ENCODE assay signal across 18 cellular contexts in genomic region chr5:77640577-77641396, GRCh38. TPM values are rescaled to one million over a fixed set of nuclear protein-coding genes. Genes with fewer than 3 reads are reported as not detected.
DNase-seq lines count a peak whose midpoint lies in the region; ATAC-seq and TF ChIP-seq lines count a peak whose summit lies in the region.
"Had no signal": no experiment of that assay in that cellular context is flagged by ENCODE, and none has a peak within 500 bp of the region (broad histone marks: within the 10 kb centered on the region; RNA-seq: fewer than 3 reads in every experiment).

No MANE protein-coding gene starts in this region.

- intact Hi-C loops in mucosa of descending colon (cut with DNase I, micrococcal nuclease), result no loop called here

- peak overlapping the region in 8 of 11 experiments; percentile 9 to 83 (median 38); a peak in 12 of 22 replicates for H3K4me2 ChIP-seq in BLaER1 treated with 17β-estradiol and CSF1 and Interleukin-3, amounts not matched to agents 10 nM and 100 nM

- peaks cover 33 to 67% (median 46%) of the 10 kb centered on the region in 11 experiments for H3K9me3 ChIP-seq in BLaER1 treated with 17β-estradiol and CSF1 and Interleukin-3, amounts not matched to agents 10 nM and 100 nM (replicated peaks in 1 of 11)
- no peaks in the 10 kb centered on the region for H3K9me3 ChIP-seq in mucosa of descending colon

- no peaks in the 10 kb centered on the region for H3K36me3 ChIP-seq in BLaER1 treated with 17β-estradiol and CSF1 and Interleukin-3, amounts not matched to agents 10 nM and 100 nM
- no peaks in the 10 kb centered on the region for H3K36me3 ChIP-seq in mucosa of descending colon (ENCODE audit: low read depth)
- H3K36me3 ChIP-seq: sigmoid colon, stomach had no signal

- no peaks in the 10 kb centered on the region for H3K9me3 Mint-ChIP-seq in activated CD8-positive, alpha-beta T cell treated with anti-CD3 and anti-CD28 coated beads, Interleukin-2, amount 10 ng/mL, durations not matched to agents 7 days and 5 days (ENCODE audit: insufficient read depth)

- H3K4me3 Mint-ChIP-seq in activated CD8-positive, alpha-beta T cell treated with anti-CD3 and anti-CD28 coated beads, Interleukin-2, amount 10 ng/mL, durations not matched to agents 7 days and 5 days, result peak overlapping the region; percentile 35
- H3K4me3 Mint-ChIP-seq: activated CD4-positive, alpha-beta T cell treated with anti-CD3 and anti-CD28 coated beads for 36 hours; CD4-positive, alpha-beta T cell; natural killer cell had no signal

- CTCF ChIA-PET in activated CD8-positive, alpha-beta T cell treated with anti-CD3 and anti-CD28 coated beads, Interleukin-2, amount 10 ng/mL, durations not matched to agents 7 days and 5 days (lab: Charles Lee), result interaction anchor here (0.7 kb wide), 1 partner anchor 10 kb away, joined by 4 read pairs; no protein-coding TSS in a partner anchor

- POLR2A ChIA-PET in activated CD8-positive, alpha-beta T cell treated with anti-CD3 and anti-CD28 coated beads, Interleukin-2, amount 10 ng/mL, durations not matched to agents 7 days and 5 days (lab: Charles Lee), result no interaction called here

- H3K4me1 ChIP-seq in BLaER1 treated with 17β-estradiol and CSF1 and Interleukin-3, amounts not matched to agents 10 nM and 100 nM, result peaks cover 0 to 15% (median 5%) of the 10 kb centered on the region in 10 experiments; a peak in 6 of 20 replicates
- peaks cover 10% of the 10 kb centered on the region for H3K4me1 ChIP-seq in mucosa of descending colon (ENCODE audit: low read depth)

- peaks cover 16% of the 10 kb centered on the region for H3K36me3 Mint-ChIP-seq in activated CD8-positive, alpha-beta T cell treated with anti-CD3 and anti-CD28 coated beads, Interleukin-2, amount 10 ng/mL, durations not matched to agents 7 days and 5 days (ENCODE audit: low read depth)

- peak overlapping the region; percentile 49 for H3K27ac Mint-ChIP-seq in activated CD8-positive, alpha-beta T cell treated with anti-CD3 and anti-CD28 coated beads, Interleukin-2, amount 10 ng/mL, durations not matched to agents 7 days and 5 days
- H3K27ac Mint-ChIP-seq: activated CD4-positive, alpha-beta T cell treated with anti-CD3 and anti-CD28 coated beads for 36 hours; natural killer cell had no signal

- ATAC-seq in activated CD8-positive, alpha-beta T cell treated with anti-CD3 and anti-CD28 coated beads, Interleukin-2, amount 10 ng/mL, durations not matched to agents 7 days and 5 days, result no peak
- ATAC-seq in mucosa of descending colon, result peak; percentile 21
- no peak for ATAC-seq in HG03469 (IDR thresholded peaks at IDR 0.05; ENCODE audit: unreplicated experiment)
- ATAC-seq: left cardiac atrium, natural killer cell, PC-3 had no signal

- no peak overlapping the region for H3K9ac ChIP-seq in BLaER1 treated with 17β-estradiol and CSF1 and Interleukin-3, amounts not matched to agents 10 nM and 100 nM

- peaks cover 0 to 68% (median 50%) of the 10 kb centered on the region in 11 experiments; a peak in 17 of 22 replicates for H4K20me1 ChIP-seq in BLaER1 treated with 17β-estradiol and CSF1 and Interleukin-3, amounts not matched to agents 10 nM and 100 nM

- H3K27me3 Mint-ChIP-seq in activated CD8-positive, alpha-beta T cell treated with anti-CD3 and anti-CD28 coated beads, Interleukin-2, amount 10 ng/mL, durations not matched to agents 7 days and 5 days (ENCODE audit: low read depth), result peaks cover 80% of the 10 kb centered on the region

- peak overlapping the region in 6 of 10 experiments; percentile 11 to 48 (median 33); a peak in 8 of 20 replicates for H3K4me3 ChIP-seq in BLaER1 treated with 17β-estradiol and CSF1 and Interleukin-3, amounts not matched to agents 10 nM and 100 nM
- no peak overlapping the region for H3K4me3 ChIP-seq in mucosa of descending colon
- H3K4me3 ChIP-seq: sigmoid colon, stomach had no signal

- peaks cover 25% of the 10 kb centered on the region for H3K4me1 Mint-ChIP-seq in activated CD8-positive, alpha-beta T cell treated with anti-CD3 and anti-CD28 coated beads, Interleukin-2, amount 10 ng/mL, durations not matched to agents 7 days and 5 days (ENCODE audit: low read depth)

- peak; percentile 26 for DNase-seq in COLO668 (lab: John Stamatoyannopoulos, UW; ENCODE audit: unreplicated experiment)
- no peak for DNase-seq in activated CD8-positive, alpha-beta T cell treated with anti-CD3 and anti-CD28 coated beads, Interleukin-2, amount 10 ng/mL, durations not matched to agents 7 days and 5 days
- no peak for DNase-seq in mucosa of descending colon
- no peak for DNase-seq in putamen (ENCODE audit: low spot score)
- no peak for DNase-seq in GM19240 (ENCODE audit: insufficient read length, low spot score)
- DNase-seq: activated naive CD4-positive, alpha-beta T cell treated with Interleukin-2 at 50 U/mL for 16 hours; caudate nucleus; CD4-positive, alpha-beta T cell; head of caudate nucleus; left cardiac atrium; natural killer cell; NCI-H446; PC-3; sigmoid colon; stomach had no signal

- H3K27me3 ChIP-seq in BLaER1 treated with 17β-estradiol and CSF1 and Interleukin-3, amounts not matched to agents 10 nM and 100 nM, result peaks cover 100% of the 10 kb centered on the region in 11 experiments

- no peak overlapping the region for H3K27ac ChIP-seq in BLaER1 treated with 17β-estradiol and CSF1 and Interleukin-3, amounts not matched to agents 10 nM and 100 nM
- H3K27ac ChIP-seq: sigmoid colon, stomach had no signal

- no peak for TF ChIP-seq CTCF in mucosa of descending colon (IDR thresholded peaks at IDR 0.05)

RNA-seq across cellular contexts. Expression of gene OTP, which starts 2.3 kb away (rescaled TPM):
- total RNA-seq in activated CD8-positive, alpha-beta T cell treated with anti-CD3 and anti-CD28 coated beads, Interleukin-2, amount 10 ng/mL, durations not matched to agents 7 days and 5 days, result not detected
- not detected for total RNA-seq in mucosa of descending colon
- total RNA-seq: activated CD4-positive, alpha-beta T cell treated with anti-CD3 and anti-CD28 coated beads for 36 hours; CD4-positive, alpha-beta T cell; left cardiac atrium; natural killer cell; PC-3; sigmoid colon; stomach had no signal
